ENCODE assay signal across 1 cellular context in genomic region chr7:100367676-100368613, GRCh38.
TF ChIP-seq lines count a peak whose summit lies in the region.

No MANE protein-coding gene starts in this region.

TF ChIP-seq in HCT116, 20 proteins besides CTCF, POLR2A, EP300 and RAD21 (continued from another document):
- TF ChIP-seq REST (IDR thresholded peaks at IDR 0.05; ENCODE audit: low read depth) (no peak), POLR2AphosphoS5 (IDR thresholded peaks at IDR 0.05; ENCODE audit: low read depth, low read length) (0 out of 2 replicates have a peak, but pooled peaks have one; percentile 15)
TF ChIP-seq in HCT116: peak in this region for 2.
